ENCODE assay signal across 14 cellular contexts in genomic region chr11:76577921-76578654, GRCh38.
DNase-seq lines count a peak whose midpoint lies in the region; ATAC-seq, FAIRE-seq and TF ChIP-seq lines count a peak whose summit lies in the region.
"Had no signal": no experiment of that assay in that cellular context is flagged by ENCODE, and none has a peak within 500 bp of the region (broad histone marks: within the 10 kb centered on the region; RNA-seq: fewer than 3 reads in every experiment).

No MANE protein-coding gene starts in this region.

- H3K4me1 Mint-ChIP-seq in GM23338, result peaks cover 11% of the 10 kb centered on the region
- H3K4me1 Mint-ChIP-seq: activated naive CD4-positive, alpha-beta T cell treated with anti-CD3 and anti-CD28 coated beads, Interleukin-2, amount 50 U/mL, for 24 hours had no signal

- no peaks in the 10 kb centered on the region; the same call in 2 of the 3 replicates for H3K36me3 Mint-ChIP-seq in GM23338 (ENCODE audit: low read depth)
- H3K36me3 Mint-ChIP-seq: activated naive CD4-positive, alpha-beta T cell treated with anti-CD3 and anti-CD28 coated beads, Interleukin-2, amount 50 U/mL, for 24 hours had no signal

- POLR2A ChIA-PET in K562 (lab: Yijun Ruan, JAX) (interaction anchor here (0.5 to 1.2 kb wide), 6 partner anchors 11 to 166 kb away, joined by 3 to 5 read pairs (median 3); no protein-coding TSS in a partner anchor), HepG2 (lab: Yijun Ruan, JAX) (no interaction called here)

- DNase-seq in GM23338 (ENCODE audit: low spot score), result no peak
- no peak for DNase-seq in K562 (ENCODE audit: extremely low read depth in 1 of 4, low spot score in 3 of 4)
- no peak for DNase-seq in HepG2 (ENCODE audit: low spot score)
- DNase-seq in A172 (ENCODE audit: low spot score), result no peak
- DNase-seq in occipital lobe (lab: John Stamatoyannopoulos, UW), result no peak
- no peak for DNase-seq in HT-29 (ENCODE audit: low spot score)
- DNase-seq: effector CD8-positive, alpha-beta T cell; NCI-H524 treated with DMSO at 0.1 percent for 48 hours; posterior cingulate gyrus had no signal

- no peak overlapping the region for H3K4me3 Mint-ChIP-seq in GM23338
- H3K4me3 Mint-ChIP-seq: activated naive CD4-positive, alpha-beta T cell treated with anti-CD3 and anti-CD28 coated beads, Interleukin-2, amount 50 U/mL, for 24 hours; H9 had no signal

- no peak overlapping the region for H3K27ac ChIP-seq in GM23338 (ENCODE audit: low read depth)
- H3K27ac ChIP-seq in K562 (ENCODE audit: extremely low read depth, low read depth, low read length), result no peak overlapping the region
- no peak overlapping the region for H3K27ac ChIP-seq in HepG2 (ENCODE audit: extremely low read length, insufficient read depth, low read length)
- H3K27ac ChIP-seq in skin epidermis, result peak overlapping the region in 15 of 21 experiments; percentile 39 to 83 (median 63)

- H2AFZ ChIP-seq in GM23338, result peak overlapping the region; percentile 96
- no peak overlapping the region for H2AFZ ChIP-seq in K562 (ENCODE audit: low read depth, low read length)
- no peak overlapping the region for H2AFZ ChIP-seq in HepG2 (ENCODE audit: low read length)

- BruUV-seq in K562 (replicated peaks; lab: Mats Ljungman, UMichigan) (no TSS peak), HepG2 (replicated peaks; lab: Mats Ljungman, UMichigan) (no TSS peak)

- TF ChIP-seq POLR2A in K562 (conservative IDR thresholded peaks at IDR 0.05) (no peak), HepG2 (IDR thresholded peaks at IDR 0.05; ENCODE audit: insufficient read depth in 1 of 2, low read depth in 2 of 2, low read length in 2 of 2) (no peak)

- peaks cover 5% of the 10 kb centered on the region for H3K27me3 Mint-ChIP-seq in GM23338 (ENCODE audit: insufficient read depth, low read depth, poor library complexity)

- intact Hi-C loops in K562 (cut with micrococcal nuclease) (loop anchor here (5.0 kb wide), 1 partner anchor 104 kb away; no protein-coding TSS in a partner anchor), HepG2 (cut with micrococcal nuclease; ENCODE audit: unreplicated experiment) (no loop called here)

- H3K4me1 ChIP-seq in GM23338 (ENCODE audit: insufficient read depth), result peaks cover 6% of the 10 kb centered on the region
- peaks cover 0 to 12% of the 10 kb centered on the region in 2 experiments; a peak in 2 of 5 replicates for H3K4me1 ChIP-seq in K562 (replicated peaks in 1 of 2; ENCODE audit: control insufficient read depth in 2 of 2, insufficient read depth in 2 of 2, low read length in 2 of 2)
- 0 out of 2 replicates have a peak, but pooled peaks cover 7% of the 10 kb centered on the region for H3K4me1 ChIP-seq in HepG2 (ENCODE audit: insufficient read depth, low read length)

- H3K9me2 ChIP-seq in GM23338 (ENCODE audit: insufficient read depth), result no peaks in the 10 kb centered on the region

- CTCF ChIA-PET in K562 (lab: Yijun Ruan, JAX; ENCODE audit: low intra/inter-chr PET ratio) (no interaction called here), HepG2 (lab: Yijun Ruan, JAX; ENCODE audit: low intra/inter-chr PET ratio, low total read pairs) (no interaction called here)

- H3K9me3 ChIP-seq in K562 (replicated peaks; ENCODE audit: control insufficient read depth, insufficient read depth, low read depth, low read length), result no peaks in the 10 kb centered on the region
- no peaks in the 10 kb centered on the region for H3K9me3 ChIP-seq in HepG2 (ENCODE audit: low read length)
- H3K9me3 ChIP-seq: MG63 had no signal

- H3K4me2 ChIP-seq in GM23338 (0 out of 2 replicates have a peak overlapping the region, but pooled peaks have one; percentile 14), K562 (ENCODE audit: insufficient read depth, low read length) (no peak overlapping the region), HepG2 (ENCODE audit: low read depth, low read length) (peak overlapping the region; percentile 58; the same call in 1 of the 2 replicates)

- TF ChIP-seq EP300 in K562 (IDR thresholded peaks at IDR 0.05; ENCODE audit: low read length) (no peak), HepG2 (IDR thresholded peaks at IDR 0.05; ENCODE audit: low read depth in 2 of 2, low read length in 2 of 2) (no peak), HepG2 (CRISPR knock-in tag; IDR thresholded peaks at IDR 0.05; ENCODE audit: borderline replicate concordance) (no peak)

- ATAC-seq in GM23338 (no peak; the same call in 2 of the 3 replicates), K562 (no peak), HepG2 (no peak), GM18498 (IDR thresholded peaks at IDR 0.05; ENCODE audit: unreplicated experiment) (no peak)

- WGBS in K562 (ENCODE audit: insufficient coverage, low coverage, missing lambda C conversion rate), result 34% methylated on average over 11 of the region's 11 CpGs
- 29% methylated on average over 5 of the region's 11 CpGs for WGBS in HepG2 (ENCODE audit: low lambda C conversion rate)

- FAIRE-seq in K562 (lab: Jason Lieb, UNC) (no peak), HepG2 (lab: Jason Lieb, UNC) (no peak)

- H3K9me1 ChIP-seq in K562 (ENCODE audit: control insufficient read depth, insufficient read depth, low read length), result no peaks in the 10 kb centered on the region

- in situ Hi-C loops in K562 (cut with MboI), result no loop called here
- in situ Hi-C loops in HepG2 (cut with HindIII; ENCODE audit: extremely low pct_ligation_motif_present, low pct_unique_long_range_greater_than_20kb), result no loop called here

- TF ChIP-seq CTCF in GM23338 (conservative IDR thresholded peaks at IDR 0.05; ENCODE audit: low read depth in 2 of 2), result no peak
- no peak for TF ChIP-seq CTCF in K562 (IDR thresholded peaks at IDR 0.05 in 2 of 3, conservative IDR thresholded peaks at IDR 0.05 in 1 of 3; ENCODE audit: insufficient read depth in 2 of 3, low read depth in 1 of 3, low read length in 3 of 3)
- no peak for TF ChIP-seq CTCF in HepG2 (CRISPR knock-in tag; IDR thresholded peaks at IDR 0.05)

- H4K20me1 ChIP-seq in GM23338 (replicated peaks; ENCODE audit: insufficient read depth) (no peaks in the 10 kb centered on the region), K562 (replicated peaks; ENCODE audit: control insufficient read depth, insufficient read depth, low read length) (no peaks in the 10 kb centered on the region), HepG2 (ENCODE audit: insufficient read depth, low read length) (no peaks in the 10 kb centered on the region)

- no peaks in the 10 kb centered on the region for H3K27me3 ChIP-seq in GM23338 (ENCODE audit: insufficient read depth)
- no peaks in the 10 kb centered on the region for H3K27me3 ChIP-seq in K562 (ENCODE audit: control insufficient read depth in 2 of 2, insufficient read depth in 2 of 2, low read length in 2 of 2)
- H3K27me3 ChIP-seq in HepG2 (ENCODE audit: control insufficient read depth in 1 of 2, insufficient read depth in 2 of 2, low read length in 2 of 2), result peaks cover 0 to 15% of the 10 kb centered on the region in 2 experiments; a peak in 3 of 5 replicates
- H3K27me3 ChIP-seq: MG63 had no signal

- H3K36me3 ChIP-seq in GM23338 (ENCODE audit: insufficient read depth), result no peaks in the 10 kb centered on the region
- H3K36me3 ChIP-seq in K562 (ENCODE audit: control insufficient read depth, insufficient read depth, low read length), result no peaks in the 10 kb centered on the region
- H3K36me3 ChIP-seq in HepG2 (replicated peaks in 1 of 2; ENCODE audit: control insufficient read depth in 1 of 2, insufficient read depth in 2 of 2, low read length in 2 of 2), result no peaks in the 10 kb centered on the region
- H3K36me3 ChIP-seq: MG63 had no signal

- H3F3A ChIP-seq in GM23338 (replicated peaks; ENCODE audit: low read depth), result no peaks in the 10 kb centered on the region

- H3K4me3 ChIP-seq in GM23338, result no peak overlapping the region
- no peak overlapping the region for H3K4me3 ChIP-seq in K562
- no peak overlapping the region; a peak in 1 of 6 replicates for H3K4me3 ChIP-seq in HepG2 (replicated peaks in 1 of 3; ENCODE audit: insufficient read depth in 1 of 3, low read depth in 2 of 3, low read length in 3 of 3)
- no peak overlapping the region for H3K4me3 ChIP-seq in skin epidermis
- H3K4me3 ChIP-seq: MG63 had no signal

- no peak overlapping the region for H3K27ac Mint-ChIP-seq in GM23338
- H3K27ac Mint-ChIP-seq: activated naive CD4-positive, alpha-beta T cell treated with anti-CD3 and anti-CD28 coated beads, Interleukin-2, amount 50 U/mL, for 24 hours had no signal

- H3K9ac ChIP-seq in K562 (ENCODE audit: insufficient read depth in 1 of 2, low read depth in 2 of 2, low read length in 2 of 2) (no peak overlapping the region), HepG2 (ENCODE audit: insufficient read depth, low read depth, low read length) (no peak overlapping the region)

- no peak for TF ChIP-seq RAD21 in K562 (CRISPR knock-in tag; conservative IDR thresholded peaks at IDR 0.05 in 1 of 2, IDR thresholded peaks at IDR 0.05 in 1 of 2)
- TF ChIP-seq RAD21 in HepG2 (CRISPR knock-in tag; IDR thresholded peaks at IDR 0.05), result no peak

- H3K79me2 ChIP-seq in GM23338 (replicated peaks; ENCODE audit: insufficient read depth) (no peaks in the 10 kb centered on the region), K562 (ENCODE audit: control insufficient read depth, insufficient read depth, low read length) (no peaks in the 10 kb centered on the region), HepG2 (ENCODE audit: insufficient read depth, low read length) (no peaks in the 10 kb centered on the region)

- H3K9me3 Mint-ChIP-seq in GM23338, result peaks cover 6% of the 10 kb centered on the region; the same call in 2 of the 3 replicates
- H3K9me3 Mint-ChIP-seq: activated naive CD4-positive, alpha-beta T cell treated with anti-CD3 and anti-CD28 coated beads, Interleukin-2, amount 50 U/mL, for 24 hours had no signal

TF ChIP-seq in GM23338, 12 proteins besides CTCF, POLR2A, EP300 and RAD21 (continues in another document):
- TF ChIP-seq EZH2phosphoT487 (IDR thresholded peaks at IDR 0.05; ENCODE audit: unreplicated experiment) (no peak), ZNF331 (CRISPR knock-in tag; IDR thresholded peaks at IDR 0.05; ENCODE audit: low read depth) (no peak)

TF ChIP-seq in K562, 482 proteins besides CTCF, POLR2A, EP300 and RAD21 (continues in another document):
- TF ChIP-seq C11orf30 (IDR thresholded peaks at IDR 0.05; ENCODE audit: low read depth), result peak; percentile 55; the same call in 1 of the 2 replicates
- TF ChIP-seq MTF1 (CRISPR knock-in tag; IDR thresholded peaks at IDR 0.05; ENCODE audit: borderline replicate concordance), result no peak
- TF ChIP-seq DNMT1 (IDR thresholded peaks at IDR 0.05), result no peak
- no peak for TF ChIP-seq SRSF1 (IDR thresholded peaks at IDR 0.05; ENCODE audit: low read depth, low read length)
- peak; percentile 59 for TF ChIP-seq ZNF316 (IDR thresholded peaks at IDR 0.05)

Comparison
In these comparisons a context has a peak if more than half of its experiments do, and no peak if none do; other contexts are left out.
1. H3K27ac ChIP-seq: peak in skin epidermis (15 of 21); none in GM23338 (single experiment), K562 (single experiment) and HepG2 (single experiment).